9 cellular contexts compared by ENCODE assay signal in genomic region chr6:161374971-161375873, GRCh38.
DNase-seq lines count a peak whose midpoint lies in the region; ATAC-seq lines count a peak whose summit lies in the region.
"Had no signal": no experiment of that assay in that cellular context is flagged by ENCODE, and none has a peak within 500 bp of the region (broad histone marks: within the 10 kb centered on the region; RNA-seq: fewer than 3 reads in every experiment).

No MANE protein-coding gene starts in this region.

- CTCF ChIA-PET in activated CD8-positive, alpha-beta T cell treated with anti-CD3 and anti-CD28 coated beads, Interleukin-2, amount 10 ng/mL, durations not matched to agents 7 days and 5 days (lab: Charles Lee) = interaction anchor here (1.5 to 5.9 kb wide), 2 partner anchors 444 to 642 kb away, joined by 5 to 179 read pairs; no protein-coding TSS in a partner anchor

- no peaks in the 10 kb centered on the region for H3K36me3 Mint-ChIP-seq in activated CD8-positive, alpha-beta T cell treated with anti-CD3 and anti-CD28 coated beads, Interleukin-2, amount 10 ng/mL, durations not matched to agents 7 days and 5 days (ENCODE audit: low read depth)
- H3K36me3 Mint-ChIP-seq: activated naive CD8-positive, alpha-beta T cell treated with anti-CD3 and anti-CD28 coated beads, Interleukin-2, amount 10 ng/mL, durations not matched to agents 7 days and 5 days had no signal

- H3K9me3 Mint-ChIP-seq in activated CD8-positive, alpha-beta T cell treated with anti-CD3 and anti-CD28 coated beads, Interleukin-2, amount 10 ng/mL, durations not matched to agents 7 days and 5 days (ENCODE audit: insufficient read depth) = no peaks in the 10 kb centered on the region
- H3K9me3 Mint-ChIP-seq: activated naive CD8-positive, alpha-beta T cell treated with anti-CD3 and anti-CD28 coated beads, Interleukin-2, amount 10 ng/mL, durations not matched to agents 7 days and 5 days had no signal

- H3K27ac ChIP-seq in cingulate gyrus (ENCODE audit: low read depth, low read length) = peak overlapping the region; percentile 23

- no peak overlapping the region for H3K27ac Mint-ChIP-seq in activated CD8-positive, alpha-beta T cell treated with anti-CD3 and anti-CD28 coated beads, Interleukin-2, amount 10 ng/mL, durations not matched to agents 7 days and 5 days
- H3K27ac Mint-ChIP-seq: activated naive CD8-positive, alpha-beta T cell treated with anti-CD3 and anti-CD28 coated beads, Interleukin-2, amount 10 ng/mL, durations not matched to agents 7 days and 5 days had no signal

- no peaks in the 10 kb centered on the region for H3K4me1 Mint-ChIP-seq in activated CD8-positive, alpha-beta T cell treated with anti-CD3 and anti-CD28 coated beads, Interleukin-2, amount 10 ng/mL, durations not matched to agents 7 days and 5 days (ENCODE audit: low read depth)
- H3K4me1 Mint-ChIP-seq: activated naive CD8-positive, alpha-beta T cell treated with anti-CD3 and anti-CD28 coated beads, Interleukin-2, amount 10 ng/mL, durations not matched to agents 7 days and 5 days had no signal

- no peaks in the 10 kb centered on the region for H3K27me3 Mint-ChIP-seq in activated CD8-positive, alpha-beta T cell treated with anti-CD3 and anti-CD28 coated beads, Interleukin-2, amount 10 ng/mL, durations not matched to agents 7 days and 5 days (ENCODE audit: low read depth)
- H3K27me3 Mint-ChIP-seq: activated naive CD8-positive, alpha-beta T cell treated with anti-CD3 and anti-CD28 coated beads, Interleukin-2, amount 10 ng/mL, durations not matched to agents 7 days and 5 days had no signal

- DNase-seq in DMS153 treated with DMSO at 0.1 percent for 48 hours (lab: John Stamatoyannopoulos, UW; ENCODE audit: unreplicated experiment) = peak; percentile 48
- DNase-seq in NCI-H510A treated with DMSO at 0.1 percent for 48 hours (lab: John Stamatoyannopoulos, UW) = peak; percentile 19
- peak; percentile 83 for DNase-seq in mucosa of gallbladder (ENCODE audit: low spot score)
- no peak for DNase-seq in H4 (ENCODE audit: low spot score)
- no peak for DNase-seq in activated CD8-positive, alpha-beta T cell treated with anti-CD3 and anti-CD28 coated beads, Interleukin-2, amount 10 ng/mL, durations not matched to agents 7 days and 5 days
- no peak for DNase-seq in activated CD4-positive, alpha-beta T cell treated with anti-CD3 and anti-CD28 coated beads, Interleukin-2, amount 50 U/mL, for 4 hours
- no peak for DNase-seq in GM03348 (ENCODE audit: low spot score)
- DNase-seq: activated naive CD8-positive, alpha-beta T cell treated with anti-CD3 and anti-CD28 coated beads, Interleukin-2, amount 10 ng/mL, durations not matched to agents 7 days and 5 days had no signal

- no peak for ATAC-seq in activated CD8-positive, alpha-beta T cell treated with anti-CD3 and anti-CD28 coated beads, Interleukin-2, amount 10 ng/mL, durations not matched to agents 7 days and 5 days

- POLR2A ChIA-PET in activated CD8-positive, alpha-beta T cell treated with anti-CD3 and anti-CD28 coated beads, Interleukin-2, amount 10 ng/mL, durations not matched to agents 7 days and 5 days (lab: Charles Lee) = no interaction called here

- no peak overlapping the region for H3K4me3 Mint-ChIP-seq in activated CD8-positive, alpha-beta T cell treated with anti-CD3 and anti-CD28 coated beads, Interleukin-2, amount 10 ng/mL, durations not matched to agents 7 days and 5 days
- H3K4me3 Mint-ChIP-seq: activated naive CD8-positive, alpha-beta T cell treated with anti-CD3 and anti-CD28 coated beads, Interleukin-2, amount 10 ng/mL, durations not matched to agents 7 days and 5 days had no signal

Comparison
In these comparisons a context has a peak if more than half of its experiments do, and no peak if none do; other contexts are left out.
1. DNase-seq: peak in DMS153 treated with DMSO at 0.1 percent for 48 hours (single experiment), NCI-H510A treated with DMSO at 0.1 percent for 48 hours (single experiment) and mucosa of gallbladder (single experiment); none in H4 (single experiment), activated CD8-positive, alpha-beta T cell treated with anti-CD3 and anti-CD28 coated beads, Interleukin-2, amount 10 ng/mL, durations not matched to agents 7 days and 5 days (single experiment), activated CD4-positive, alpha-beta T cell treated with anti-CD3 and anti-CD28 coated beads, Interleukin-2, amount 50 U/mL, for 4 hours (0 of 2) and GM03348 (single experiment).